In genomic region chr20:57106692-57107091, GRCh38 we compare ENCODE assay signal across 25 cellular contexts.
"Had no signal": no experiment of that assay in that cellular context is flagged by ENCODE, and none has a peak within 500 bp of the region (broad histone marks: within the 10 kb centered on the region; RNA-seq: fewer than 3 reads in every experiment).

No MANE protein-coding gene starts in this region.

- H3K4me1 ChIP-seq: heart left ventricle, prostate gland, spleen had no signal

- H3K36me3 ChIP-seq: cardiac muscle cell, heart left ventricle, neutrophil, ovary, prostate gland, spleen, thoracic aorta had no signal

- H3K4me3 ChIP-seq: cardiac muscle cell, heart left ventricle, ovary, prostate gland, spleen, thoracic aorta had no signal

- H3K4me3 Mint-ChIP-seq: activated CD4-positive, alpha-beta T cell treated with anti-CD3 and anti-CD28 coated beads, Interleukin-2, amount 10 ng/mL, durations not matched to agents 24 days and 14 days; activated CD8-positive, alpha-beta memory T cell treated with anti-CD3 and anti-CD28 coated beads, Interleukin-2, amount 10 ng/mL, durations not matched to agents 7 days and 5 days; activated CD8-positive, alpha-beta T cell treated with anti-CD3 and anti-CD28 coated beads for 36 hours; activated naive CD4-positive, alpha-beta T cell treated with anti-CD3 and anti-CD28 coated beads, Interleukin-2, amount 10 ng/mL, durations not matched to agents 7 days and 5 days; mesothelial cell of epicardium; naive thymus-derived CD8-positive, alpha-beta T cell; type B pancreatic cell had no signal

- ATAC-seq: activated CD4-positive, CD25-positive, alpha-beta regulatory T cell treated with anti-CD3 and anti-CD28 coated beads, Interleukin-2, amount 50 U/mL, for 24 hours; activated CD8-positive, alpha-beta memory T cell treated with anti-CD3 and anti-CD28 coated beads, Interleukin-2, amount 10 ng/mL, durations not matched to agents 7 days and 5 days; activated CD8-positive, alpha-beta T cell treated with anti-CD3 and anti-CD28 coated beads for 36 hours; heart left ventricle; left ventricle myocardium superior; naive thymus-derived CD8-positive, alpha-beta T cell had no signal

- H3K27me3 ChIP-seq: cardiac muscle cell, heart left ventricle, neutrophil, ovary had no signal

- H3K27ac ChIP-seq: cardiac muscle cell, heart left ventricle, neutrophil, ovary, prostate gland, spleen, thoracic aorta, VCaP had no signal

- H3K9me3 Mint-ChIP-seq: activated CD4-positive, alpha-beta T cell treated with anti-CD3 and anti-CD28 coated beads, Interleukin-2, amount 10 ng/mL, durations not matched to agents 24 days and 14 days; activated CD8-positive, alpha-beta T cell treated with anti-CD3 and anti-CD28 coated beads for 36 hours; activated naive CD4-positive, alpha-beta T cell treated with anti-CD3 and anti-CD28 coated beads, Interleukin-2, amount 10 ng/mL, durations not matched to agents 7 days and 5 days; mesothelial cell of epicardium; naive thymus-derived CD8-positive, alpha-beta T cell; type B pancreatic cell had no signal

- H3K27ac Mint-ChIP-seq: activated CD4-positive, alpha-beta T cell treated with anti-CD3 and anti-CD28 coated beads, Interleukin-2, amount 10 ng/mL, durations not matched to agents 24 days and 14 days; activated CD8-positive, alpha-beta memory T cell treated with anti-CD3 and anti-CD28 coated beads, Interleukin-2, amount 10 ng/mL, durations not matched to agents 7 days and 5 days; activated CD8-positive, alpha-beta T cell treated with anti-CD3 and anti-CD28 coated beads for 36 hours; activated naive CD4-positive, alpha-beta T cell treated with anti-CD3 and anti-CD28 coated beads, Interleukin-2, amount 10 ng/mL, durations not matched to agents 7 days and 5 days; mesothelial cell of epicardium; naive thymus-derived CD8-positive, alpha-beta T cell; type B pancreatic cell had no signal

- H3K27me3 Mint-ChIP-seq: activated CD4-positive, alpha-beta T cell treated with anti-CD3 and anti-CD28 coated beads, Interleukin-2, amount 10 ng/mL, durations not matched to agents 24 days and 14 days; activated CD8-positive, alpha-beta memory T cell treated with anti-CD3 and anti-CD28 coated beads, Interleukin-2, amount 10 ng/mL, durations not matched to agents 7 days and 5 days; activated CD8-positive, alpha-beta T cell treated with anti-CD3 and anti-CD28 coated beads for 36 hours had no signal

- H3K36me3 Mint-ChIP-seq: activated CD8-positive, alpha-beta memory T cell treated with anti-CD3 and anti-CD28 coated beads, Interleukin-2, amount 10 ng/mL, durations not matched to agents 7 days and 5 days; activated naive CD4-positive, alpha-beta T cell treated with anti-CD3 and anti-CD28 coated beads, Interleukin-2, amount 10 ng/mL, durations not matched to agents 7 days and 5 days; mesothelial cell of epicardium; type B pancreatic cell had no signal

- H3K9me3 ChIP-seq: heart left ventricle, neutrophil, ovary, prostate gland, thoracic aorta had no signal

- DNase-seq: activated CD4-positive, alpha-beta T cell treated with anti-CD3 and anti-CD28 coated beads, Interleukin-2, amount 10 ng/mL, durations not matched to agents 24 days and 14 days; activated CD8-positive, alpha-beta memory T cell treated with anti-CD3 and anti-CD28 coated beads, Interleukin-2, amount 10 ng/mL, durations not matched to agents 7 days and 5 days; activated CD8-positive, alpha-beta T cell treated with anti-CD3 and anti-CD28 coated beads for 36 hours; activated effector memory CD4-positive, alpha-beta T cell treated with anti-CD3 and anti-CD28 coated beads, Interleukin-2, amount 50 U/mL, for 16 hours; activated naive CD4-positive, alpha-beta T cell treated with anti-CD3 and anti-CD28 coated beads, Interleukin-2, amount 10 ng/mL, durations not matched to agents 7 days and 5 days; activated T-cell treated with anti-CD3 and anti-CD28 coated beads for 4 hours; amygdala; heart left ventricle; left ventricle myocardium superior; mammary epithelial cell; naive thymus-derived CD8-positive, alpha-beta T cell; ovary; spleen; stimulated activated CD4-positive, alpha-beta T cell treated with anti-CD3 and anti-CD28 coated beads, Interleukin-4, amount 100 ng/mL, for 1 hour; stimulated activated naive CD4-positive, alpha-beta T cell treated with Interleukin-2 at 50 U/mL for 16 hours had no signal

- H3K4me1 Mint-ChIP-seq: activated CD4-positive, alpha-beta T cell treated with anti-CD3 and anti-CD28 coated beads, Interleukin-2, amount 10 ng/mL, durations not matched to agents 24 days and 14 days; activated CD8-positive, alpha-beta memory T cell treated with anti-CD3 and anti-CD28 coated beads, Interleukin-2, amount 10 ng/mL, durations not matched to agents 7 days and 5 days; activated naive CD4-positive, alpha-beta T cell treated with anti-CD3 and anti-CD28 coated beads, Interleukin-2, amount 10 ng/mL, durations not matched to agents 7 days and 5 days; naive thymus-derived CD8-positive, alpha-beta T cell had no signal

- FAIRE-seq: endometrium, islet of Langerhans had no signal
